ENCODE assay signal across 20 cellular contexts in the genomic region with DNA sequence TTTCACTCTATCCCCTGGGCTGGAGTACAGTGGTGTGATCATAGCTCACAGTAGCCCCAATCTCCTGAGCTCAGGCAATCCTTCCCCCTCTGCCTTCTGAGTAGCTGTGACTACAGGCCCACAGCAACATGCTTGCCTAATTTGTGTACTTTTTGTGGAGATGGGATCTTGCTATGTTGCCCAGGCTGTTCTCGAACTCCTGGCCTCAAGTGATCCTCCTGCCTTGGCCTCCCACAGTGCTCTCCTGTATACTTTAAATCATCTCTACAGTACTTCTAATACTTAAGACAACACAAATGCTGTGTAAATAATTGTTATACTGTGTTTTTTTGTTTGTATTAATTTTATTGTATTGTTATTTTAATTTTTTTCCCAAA. TPM values are rescaled to one million over a fixed set of nuclear protein-coding genes. Genes with fewer than 3 reads are reported as not detected.
DNase-seq lines count a peak whose midpoint lies in the region; ATAC-seq, FAIRE-seq and TF ChIP-seq lines count a peak whose summit lies in the region.
"Had no signal": no experiment of that assay in that cellular context is flagged by ENCODE, and none has a peak within 500 bp of the region (broad histone marks: within the 10 kb centered on the region; RNA-seq: fewer than 3 reads in every experiment).

No MANE protein-coding gene starts in this region.

- DNase-seq in A549 (ENCODE audit: low read depth in 1 of 2, low spot score in 1 of 2) (no peak), Panc1 (ENCODE audit: low read depth, low spot score) (no peak), K562 (ENCODE audit: extremely low read depth in 1 of 4, low spot score in 3 of 4) (no peak), psoas muscle (no peak), putamen (ENCODE audit: low spot score) (no peak), amygdala (lab: John Stamatoyannopoulos, UW) (no peak)
- DNase-seq in activated CD8-positive, alpha-beta memory T cell treated with anti-CD3 and anti-CD28 coated beads for 24 hours = no peak
- DNase-seq: AML-193, DMS79, Karpas-422, NCI-H1105 treated with DMSO at 0.1 percent for 48 hours, NCI-H187 treated with DMSO at 0.1 percent for 48 hours, NCI-H446, NCI-H774, SHP77 had no signal

- H3K4me3 ChIP-seq in A549 (no peak overlapping the region), Panc1 (ENCODE audit: low read depth in 2 of 2, low read length in 2 of 2) (no peak overlapping the region), K562 (no peak overlapping the region), psoas muscle (no peak overlapping the region)
- H3K4me3 ChIP-seq: GM12878 had no signal

- H3K36me3 ChIP-seq in Panc1 (ENCODE audit: control insufficient read depth, insufficient read depth, low read length) (no peaks in the 10 kb centered on the region), K562 (ENCODE audit: control insufficient read depth, insufficient read depth, low read length) (no peaks in the 10 kb centered on the region), psoas muscle (ENCODE audit: insufficient read depth in 1 of 2, low read depth in 1 of 2) (no peaks in the 10 kb centered on the region)

- no peaks in the 10 kb centered on the region for H3K27me3 ChIP-seq in Panc1 (ENCODE audit: control insufficient read depth, insufficient read depth, low read length)
- H3K27me3 ChIP-seq in K562 (ENCODE audit: control insufficient read depth in 2 of 2, insufficient read depth in 2 of 2, low read length in 2 of 2) = peaks cover 18 to 68% of the 10 kb centered on the region in 2 experiments
- H3K27me3 ChIP-seq in psoas muscle (ENCODE audit: insufficient read depth in 3 of 3, low read length in 2 of 3) = no peaks in the 10 kb centered on the region

- intact Hi-C loops in Panc1 (cut with micrococcal nuclease; ENCODE audit: unreplicated experiment) = no loop called here
- intact Hi-C loops in K562 (cut with micrococcal nuclease) = no loop called here
- intact Hi-C loops in psoas muscle (cut with DNase I) = loop anchor here in 1 of 2 donors (5.0 kb wide), 1 partner anchor 57 kb away; a partner anchor contains a TSS

- TF ChIP-seq POLR2A in A549 (IDR thresholded peaks at IDR 0.05; ENCODE audit: low read length) (no peak), K562 (conservative IDR thresholded peaks at IDR 0.05) (no peak)

- ATAC-seq in A549 (no peak), Panc1 (no peak), K562 (no peak), psoas muscle (no peak), HG03139 (IDR thresholded peaks at IDR 0.05; ENCODE audit: unreplicated experiment) (no peak)
- ATAC-seq: GM12878 had no signal

- CTCF ChIA-PET in A549 (lab: Yijun Ruan, JAX) (interaction anchor here (0.7 to 3.6 kb wide), 12 partner anchors 9 to 183 kb away, joined by 3 to 26 read pairs (median 5); a partner anchor contains a TSS), Panc1 (lab: Charles Lee) (interaction anchor here (0.6 kb wide), 2 partner anchors 59 to 124 kb away, joined by 5 to 9 read pairs; no protein-coding TSS in a partner anchor), K562 (lab: Yijun Ruan, JAX; ENCODE audit: low intra/inter-chr PET ratio) (no interaction called here)

- H3K27ac ChIP-seq in A549 (peak overlapping the region; percentile 78 to 82), Panc1 (ENCODE audit: low read length) (peak overlapping the region; percentile 40), K562 (ENCODE audit: extremely low read depth, low read depth, low read length) (no peak overlapping the region), psoas muscle (peak overlapping the region; percentile 71)

- H3K9ac ChIP-seq in K562 (ENCODE audit: insufficient read depth in 1 of 2, low read depth in 2 of 2, low read length in 2 of 2) = no peak overlapping the region

- peaks cover 49% of the 10 kb centered on the region for H3K4me1 ChIP-seq in A549
- H3K4me1 ChIP-seq in Panc1 (ENCODE audit: control insufficient read depth, insufficient read depth, low read length) = peaks cover 27% of the 10 kb centered on the region
- peaks cover 4 to 10% of the 10 kb centered on the region in 2 experiments; a peak in 2 of 5 replicates for H3K4me1 ChIP-seq in K562 (replicated peaks in 1 of 2; ENCODE audit: control insufficient read depth in 2 of 2, insufficient read depth in 2 of 2, low read length in 2 of 2)
- H3K4me1 ChIP-seq in psoas muscle = peaks cover 35% of the 10 kb centered on the region

- no peak for TF ChIP-seq RAD21 in A549 (conservative IDR thresholded peaks at IDR 0.05 in 1 of 2, IDR thresholded peaks at IDR 0.05 in 1 of 2)
- no peak for TF ChIP-seq RAD21 in K562 (CRISPR knock-in tag; conservative IDR thresholded peaks at IDR 0.05 in 1 of 2, IDR thresholded peaks at IDR 0.05 in 1 of 2)

- in situ Hi-C loops in Panc1 (cut with HindIII; ENCODE audit: low pct_unique_long_range_greater_than_20kb, low sequenced_read_pairs) (loop anchor here (25.0 kb wide), 1 partner anchor 178 kb away; no protein-coding TSS in a partner anchor), K562 (cut with MboI) (no loop called here)

- TF ChIP-seq EP300 in A549 (IDR thresholded peaks at IDR 0.05) = no peak
- TF ChIP-seq EP300 in K562 (IDR thresholded peaks at IDR 0.05; ENCODE audit: low read length) = no peak

- no peaks in the 10 kb centered on the region for H3K79me2 ChIP-seq in K562 (ENCODE audit: control insufficient read depth, insufficient read depth, low read length)

- POLR2A ChIA-PET in A549 (lab: Yijun Ruan, JAX) = interaction anchor here (0.9 to 1.6 kb wide), 4 partner anchors 23 to 209 kb away, joined by 3 to 6 read pairs (median 4); a partner anchor contains a TSS
- POLR2A ChIA-PET in Panc1 (lab: Charles Lee) = no interaction called here
- POLR2A ChIA-PET in K562 (lab: Yijun Ruan, JAX) = interaction anchor here (0.6 to 1.2 kb wide), 2 partner anchors 14 to 52 kb away, joined by 5 read pairs; no protein-coding TSS in a partner anchor

- FAIRE-seq in A549 (lab: Jason Lieb, UNC) (no peak), K562 (lab: Jason Lieb, UNC) (no peak)
- FAIRE-seq: A204.1, GM12878, GM18507 had no signal

- BruUV-seq in Panc1 (replicated peaks; lab: Mats Ljungman, UMichigan) (no TSS peak), K562 (replicated peaks; lab: Mats Ljungman, UMichigan) (no TSS peak)

- H3K9me1 ChIP-seq in K562 (ENCODE audit: control insufficient read depth, insufficient read depth, low read length) = no peaks in the 10 kb centered on the region

- no peaks in the 10 kb centered on the region for H4K20me1 ChIP-seq in K562 (replicated peaks; ENCODE audit: control insufficient read depth, insufficient read depth, low read length)

- H3K4me2 ChIP-seq in A549 (peak overlapping the region; percentile 75), K562 (ENCODE audit: insufficient read depth, low read length) (no peak overlapping the region)

- H3K9me3 ChIP-seq in A549 (no peaks in the 10 kb centered on the region), Panc1 (ENCODE audit: control insufficient read depth, insufficient read depth, low read depth, low read length) (no peaks in the 10 kb centered on the region), K562 (replicated peaks; ENCODE audit: control insufficient read depth, insufficient read depth, low read depth, low read length) (no peaks in the 10 kb centered on the region), psoas muscle (no peaks in the 10 kb centered on the region)

- no peak overlapping the region for H2AFZ ChIP-seq in K562 (ENCODE audit: low read depth, low read length)

- TF ChIP-seq CTCF in A549 (IDR thresholded peaks at IDR 0.05) (no peak), Panc1 (IDR thresholded peaks at IDR 0.05) (no peak), K562 (IDR thresholded peaks at IDR 0.05 in 2 of 3, conservative IDR thresholded peaks at IDR 0.05 in 1 of 3; ENCODE audit: insufficient read depth in 2 of 3, low read depth in 1 of 3, low read length in 3 of 3) (no peak), psoas muscle (IDR thresholded peaks at IDR 0.05) (no peak)

- 100% methylated on average over 1 of the region's 1 CpG for WGBS in A549 (ENCODE audit: missing lambda C conversion rate)
- WGBS in K562 (ENCODE audit: insufficient coverage, low coverage, missing lambda C conversion rate) = 8% methylated on average over 1 of the region's 1 CpG
- 96 to 100% (median 98%) methylated on average over 1 of the region's 1 CpG for WGBS in psoas muscle, 3 donors

RNA-seq across cellular contexts. Expression of a gene that starts 39.7 kb away (rescaled TPM):
- polyA plus RNA-seq in A549 (2011; rRNA removed) = 4.6 and 5.1 TPM in 2 replicates
- polyA plus RNA-seq in A549 (2012; cell fraction: cytosol; rRNA removed) = 6.7 and 7.9 TPM in 2 replicates
- 6.8 and 7.5 TPM in 2 replicates for polyA plus RNA-seq in A549 (2012; cell fraction: nucleus; rRNA removed)
- 5.5 to 6.8 TPM (median 6.4 TPM) in 3 replicates for polyA plus RNA-seq in A549 (2017; fragmentation: RNase III; extraction: RNeasy Plus Mini Kit Qiagen cat#74134 plus additional on column Dnase treatment)
- 1.5 and 2.5 TPM in 2 replicates for polyA minus RNA-seq in A549 (2011; rRNA and poly(A)+ RNA removed)
- total RNA-seq in Panc1 (2021; ENCODE audit: unreplicated experiment) = not detected
- not detected for polyA plus RNA-seq in Panc1 (2012; ENCODE audit: insufficient read length)
- total RNA-seq in K562 (2011; cell fraction: chromatin; rRNA removed; ENCODE audit: low replicate concordance) = not detected in 2 replicates
- total RNA-seq in K562 (2011; cell fraction: nucleolus; rRNA removed) = not detected in 2 replicates
- total RNA-seq in K562 (2011; cell fraction: nucleoplasm; rRNA removed) = not detected in 2 replicates
- total RNA-seq in K562 (2014; rRNA removed) = not detected in 2 replicates
- total RNA-seq in K562 (2014; rRNA removed; fragmentation: Illumina TruSeq; extraction: Trizol) = not detected in 2 replicates
- total RNA-seq in K562 (2015; rRNA removed; fragmentation: Illumina TruSeq; extraction: Trizol) = not detected in 2 replicates
- total RNA-seq in K562 (2021) = 0.09 and 0.13 TPM in 2 replicates
- 0.04 and 0.13 TPM in 2 replicates for polyA plus RNA-seq in K562 (2011; rRNA removed)
- 0.12 TPM in 1 of 2 replicates, not detected in the other for polyA plus RNA-seq in K562 (2011; cell fraction: cytosol; rRNA removed)
- polyA plus RNA-seq in K562 (2011; cell fraction: nucleus; rRNA removed) = 0.07 TPM in 1 of 2 replicates, not detected in the other
- 0.07 and 0.11 TPM in 2 replicates for polyA plus RNA-seq in K562 (2012)
- polyA plus RNA-seq in K562 (2014; fragmentation: Illumina TruSeq; extraction: Trizol) = not detected in 2 replicates
- polyA plus RNA-seq in K562 (2014; fragmentation: Nextera tagmentation; extraction: Ambion mirVana) = not detected
- polyA plus RNA-seq in K562 (2014; rRNA removed) = 0.16 TPM in 1 of 2 replicates, not detected in the other
- not detected in 2 replicates for polyA minus RNA-seq in K562 (2011; rRNA and poly(A)+ RNA removed)
- not detected in 2 replicates for polyA minus RNA-seq in K562 (2011; cell fraction: cytosol; rRNA and poly(A)+ RNA removed)
- polyA minus RNA-seq in K562 (2011; cell fraction: nucleus; rRNA and poly(A)+ RNA removed) = not detected in 2 replicates
- 10 to 100 TPM; 10.8 to 19.6 (median 12.4) TPM for total RNA-seq in psoas muscle
- polyA plus RNA-seq in psoas muscle = 10 to 100 TPM; 10.1 to 16.4 (median 11.4) TPM
- total RNA-seq: G401 had no signal

RNA-seq across cellular contexts. Expression of a gene that starts 58.0 kb away (rescaled TPM):
- 2.5 and 6.3 TPM in 2 replicates for polyA plus RNA-seq in A549 (2011; rRNA removed)
- polyA plus RNA-seq in A549 (2012; cell fraction: cytosol; rRNA removed) = 2.5 and 4.8 TPM in 2 replicates
- 5.2 and 6.3 TPM in 2 replicates for polyA plus RNA-seq in A549 (2012; cell fraction: nucleus; rRNA removed)
- polyA plus RNA-seq in A549 (2017; fragmentation: RNase III; extraction: RNeasy Plus Mini Kit Qiagen cat#74134 plus additional on column Dnase treatment) = 6.6 to 8.0 TPM (median 7.1 TPM) in 3 replicates
- 3.3 and 4.5 TPM in 2 replicates for polyA minus RNA-seq in A549 (2011; rRNA and poly(A)+ RNA removed)
- total RNA-seq in Panc1 (2021; ENCODE audit: unreplicated experiment) = 36.2 TPM
- 29.3 TPM for polyA plus RNA-seq in Panc1 (2012; ENCODE audit: insufficient read length)
- not detected in 2 replicates for total RNA-seq in K562 (2011; cell fraction: chromatin; rRNA removed; ENCODE audit: low replicate concordance)
- 0.17 TPM in 1 of 2 replicates, not detected in the other for total RNA-seq in K562 (2011; cell fraction: nucleolus; rRNA removed)
- total RNA-seq in K562 (2011; cell fraction: nucleoplasm; rRNA removed) = not detected in 2 replicates
- 0.08 TPM in 1 of 2 replicates, not detected in the other for total RNA-seq in K562 (2014; rRNA removed)
- total RNA-seq in K562 (2014; rRNA removed; fragmentation: Illumina TruSeq; extraction: Trizol) = not detected in 2 replicates
- total RNA-seq in K562 (2015; rRNA removed; fragmentation: Illumina TruSeq; extraction: Trizol) = 0.11 TPM in 1 of 2 replicates, not detected in the other
- 0.20 and 0.33 TPM in 2 replicates for total RNA-seq in K562 (2021)
- polyA plus RNA-seq in K562 (2011; rRNA removed) = 0.08 and 0.22 TPM in 2 replicates
- 0.24 TPM in 1 of 2 replicates, not detected in the other for polyA plus RNA-seq in K562 (2011; cell fraction: cytosol; rRNA removed)
- polyA plus RNA-seq in K562 (2011; cell fraction: nucleus; rRNA removed) = 0.31 TPM in 1 of 2 replicates, not detected in the other
- polyA plus RNA-seq in K562 (2012) = 0.12 and 0.47 TPM in 2 replicates
- 0.08 and 0.10 TPM in 2 replicates for polyA plus RNA-seq in K562 (2014; fragmentation: Illumina TruSeq; extraction: Trizol)
- polyA plus RNA-seq in K562 (2014; fragmentation: Nextera tagmentation; extraction: Ambion mirVana) = not detected
- polyA plus RNA-seq in K562 (2014; rRNA removed) = 0.09 and 0.12 TPM in 2 replicates
- not detected in 2 replicates for polyA minus RNA-seq in K562 (2011; rRNA and poly(A)+ RNA removed)
- not detected in 2 replicates for polyA minus RNA-seq in K562 (2011; cell fraction: cytosol; rRNA and poly(A)+ RNA removed)
- polyA minus RNA-seq in K562 (2011; cell fraction: nucleus; rRNA and poly(A)+ RNA removed) = 0.27 TPM in 1 of 2 replicates, not detected in the other
- total RNA-seq in psoas muscle = 10 to 100 TPM in 3 of 4 donors, 1 to 10 TPM in 1; 9.8 to 28.1 (median 17.0) TPM
- 10 to 100 TPM; 12.2 to 32.0 (median 24.3) TPM for polyA plus RNA-seq in psoas muscle

Comparison
In these comparisons a context has a peak if more than half of its experiments do, and no peak if none do; other contexts are left out.
1. RNA of a gene that starts 39.7 kb away (total RNA-seq): 10.8 to 19.6 TPM in psoas muscle; 0.09 to 0.13 TPM in K562 and not detected in Panc1 (single experiment); every median in the first group is over 10 times any median in the second.
2. RNA of a gene that starts 58.0 kb away (total RNA-seq): 36.2 TPM in Panc1 (single experiment) and 9.8 to 28.1 TPM in psoas muscle; 0.08 to 0.33 TPM in K562; every median in the first group is over 4 times any median in the second.